Comparison of ENCODE assay signal across 1 cellular context in genomic region chr16:53695070-53695469, GRCh38.
TF ChIP-seq lines count a peak whose summit lies in the region.

No MANE protein-coding gene starts in this region.

TF ChIP-seq in WTC11, 78 proteins besides CTCF, POLR2A, EP300 and RAD21 (continued from another document):
- TF ChIP-seq, protein P1, sequence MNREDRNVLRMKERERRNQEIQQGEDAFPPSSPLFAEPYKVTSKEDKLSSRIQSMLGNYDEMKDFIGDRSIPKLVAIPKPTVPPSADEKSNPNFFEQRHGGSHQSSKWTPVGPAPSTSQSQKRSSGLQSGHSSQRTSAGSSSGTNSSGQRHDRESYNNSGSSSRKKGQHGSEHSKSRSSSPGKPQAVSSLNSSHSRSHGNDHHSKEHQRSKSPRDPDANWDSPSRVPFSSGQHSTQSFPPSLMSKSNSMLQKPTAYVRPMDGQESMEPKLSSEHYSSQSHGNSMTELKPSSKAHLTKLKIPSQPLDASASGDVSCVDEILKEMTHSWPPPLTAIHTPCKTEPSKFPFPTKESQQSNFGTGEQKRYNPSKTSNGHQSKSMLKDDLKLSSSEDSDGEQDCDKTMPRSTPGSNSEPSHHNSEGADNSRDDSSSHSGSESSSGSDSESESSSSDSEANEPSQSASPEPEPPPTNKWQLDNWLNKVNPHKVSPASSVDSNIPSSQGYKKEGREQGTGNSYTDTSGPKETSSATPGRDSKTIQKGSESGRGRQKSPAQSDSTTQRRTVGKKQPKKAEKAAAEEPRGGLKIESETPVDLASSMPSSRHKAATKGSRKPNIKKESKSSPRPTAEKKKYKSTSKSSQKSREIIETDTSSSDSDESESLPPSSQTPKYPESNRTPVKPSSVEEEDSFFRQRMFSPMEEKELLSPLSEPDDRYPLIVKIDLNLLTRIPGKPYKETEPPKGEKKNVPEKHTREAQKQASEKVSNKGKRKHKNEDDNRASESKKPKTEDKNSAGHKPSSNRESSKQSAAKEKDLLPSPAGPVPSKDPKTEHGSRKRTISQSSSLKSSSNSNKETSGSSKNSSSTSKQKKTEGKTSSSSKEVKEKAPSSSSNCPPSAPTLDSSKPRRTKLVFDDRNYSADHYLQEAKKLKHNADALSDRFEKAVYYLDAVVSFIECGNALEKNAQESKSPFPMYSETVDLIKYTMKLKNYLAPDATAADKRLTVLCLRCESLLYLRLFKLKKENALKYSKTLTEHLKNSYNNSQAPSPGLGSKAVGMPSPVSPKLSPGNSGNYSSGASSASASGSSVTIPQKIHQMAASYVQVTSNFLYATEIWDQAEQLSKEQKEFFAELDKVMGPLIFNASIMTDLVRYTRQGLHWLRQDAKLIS (CRISPR knock-in tag; IDR thresholded peaks at IDR 0.05; ENCODE audit: borderline replicate concordance): no peak
- TF ChIP-seq, protein P2, sequence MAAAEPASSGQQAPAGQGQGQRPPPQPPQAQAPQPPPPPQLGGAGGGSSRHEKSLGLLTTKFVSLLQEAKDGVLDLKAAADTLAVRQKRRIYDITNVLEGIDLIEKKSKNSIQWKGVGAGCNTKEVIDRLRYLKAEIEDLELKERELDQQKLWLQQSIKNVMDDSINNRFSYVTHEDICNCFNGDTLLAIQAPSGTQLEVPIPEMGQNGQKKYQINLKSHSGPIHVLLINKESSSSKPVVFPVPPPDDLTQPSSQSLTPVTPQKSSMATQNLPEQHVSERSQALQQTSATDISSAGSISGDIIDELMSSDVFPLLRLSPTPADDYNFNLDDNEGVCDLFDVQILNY (CRISPR knock-in tag; IDR thresholded peaks at IDR 0.05): no peak
- TF ChIP-seq HMGXB4 (CRISPR knock-in tag; IDR thresholded peaks at IDR 0.05) (no peak), ZNF396 (CRISPR knock-in tag; IDR thresholded peaks at IDR 0.05; ENCODE audit: borderline replicate concordance) (no peak), ELF4 (CRISPR knock-in tag; IDR thresholded peaks at IDR 0.05; ENCODE audit: low read depth) (no peak), CREB1 (CRISPR knock-in tag; IDR thresholded peaks at IDR 0.05) (no peak)
